In genomic region chr12:13422291-13422690, GRCh38 we compare ENCODE assay signal across 8 cellular contexts.
"Had no signal": no experiment of that assay in that cellular context is flagged by ENCODE, and none has a peak within 500 bp of the region (broad histone marks: within the 10 kb centered on the region; RNA-seq: fewer than 3 reads in every experiment).

No MANE protein-coding gene starts in this region.

- H3K4me3 ChIP-seq: HAP-1, K562 had no signal

- ATAC-seq: HCT116, K562 had no signal

- H3K4me1 ChIP-seq: HAP-1 had no signal

- H3K36me3 ChIP-seq: HAP-1 had no signal

- DNase-seq: GOT3, H7, HFFc6, IMR-90 had no signal

- H3K9me3 ChIP-seq: HAP-1 had no signal

- FAIRE-seq: HTR-8/SVneo, K562 had no signal
